Comparison of ENCODE assay signal across 9 cellular contexts in genomic region chr15:51874751-51875644, GRCh38. TPM values are rescaled to one million over a fixed set of nuclear protein-coding genes. Genes with fewer than 3 reads are reported as not detected.
DNase-seq lines count a peak whose midpoint lies in the region; ATAC-seq and TF ChIP-seq lines count a peak whose summit lies in the region.
"Had no signal": no experiment of that assay in that cellular context is flagged by ENCODE, and none has a peak within 500 bp of the region (broad histone marks: within the 10 kb centered on the region; RNA-seq: fewer than 3 reads in every experiment).

No MANE protein-coding gene starts in this region.

- TSS peak; percentile 84 for BruUV-seq in PC-9 (replicated peaks; lab: Mats Ljungman, UMichigan)

- H3K4me1 Mint-ChIP-seq in CD8-positive, alpha-beta memory T cell = peaks cover 20 to 37% (median 35%) of the 10 kb centered on the region in 3 donors
- H3K4me1 Mint-ChIP-seq in nephron progenitor cell = no peaks in the 10 kb centered on the region

- TF ChIP-seq CTCF in PC-9 (conservative IDR thresholded peaks at IDR 0.05) (no peak), nephron progenitor cell (IDR thresholded peaks at IDR 0.05) (no peak)

- H3K27me3 ChIP-seq in CD8-positive, alpha-beta memory T cell (ENCODE audit: insufficient read depth, low read length, poor library complexity, severe bottlenecking) = no peaks in the 10 kb centered on the region
- H3K27me3 ChIP-seq in PC-9 (ENCODE audit: insufficient read depth, low read depth) = no peaks in the 10 kb centered on the region
- H3K27me3 ChIP-seq: cardiac muscle cell had no signal

- ATAC-seq in esophagus mucosa (peak; percentile 97), HG02870 (IDR thresholded peaks at IDR 0.05; ENCODE audit: unreplicated experiment) (no peak), GM19455 (IDR thresholded peaks at IDR 0.05; ENCODE audit: unreplicated experiment) (no peak)

- intact Hi-C loops in PC-9 (cut with micrococcal nuclease; ENCODE audit: unreplicated experiment) = loop anchor here (1.0 kb wide), 4 partner anchors 29 to 88 kb away; no protein-coding TSS in a partner anchor

- CTCF ChIA-PET in CD8-positive, alpha-beta memory T cell (lab: Charles Lee) = no interaction called here
- CTCF ChIA-PET in PC-9 (lab: Charles Lee) = interaction anchor here (0.5 kb wide), 1 partner anchor 39 kb away, joined by 3 read pairs; no protein-coding TSS in a partner anchor

- peaks cover 0 to 66% (median 23%) of the 10 kb centered on the region in 3 donors for H3K36me3 Mint-ChIP-seq in CD8-positive, alpha-beta memory T cell
- H3K36me3 Mint-ChIP-seq in nephron progenitor cell (ENCODE audit: low read depth) = peaks cover 40% of the 10 kb centered on the region

- no peak overlapping the region for H3K27ac ChIP-seq in CD8-positive, alpha-beta memory T cell (ENCODE audit: low read depth, low read length)
- peak overlapping the region; percentile 100 for H3K27ac ChIP-seq in PC-9
- H3K27ac ChIP-seq: cardiac muscle cell had no signal

- no peaks in the 10 kb centered on the region for H4K20me1 ChIP-seq in PC-9 (ENCODE audit: insufficient read depth)

- POLR2A ChIA-PET in CD8-positive, alpha-beta memory T cell (lab: Charles Lee) = no interaction called here
- POLR2A ChIA-PET in PC-9 (lab: Charles Lee; ENCODE audit: unreplicated experiment) = interaction anchor here (0.6 kb wide), 1 partner anchor 222 kb away, joined by 3 read pairs; no protein-coding TSS in a partner anchor

- peaks cover 0 to 2% of the 10 kb centered on the region in 2 donors for H3K27me3 Mint-ChIP-seq in CD8-positive, alpha-beta memory T cell
- no peaks in the 10 kb centered on the region for H3K27me3 Mint-ChIP-seq in nephron progenitor cell (ENCODE audit: low read depth, poor library complexity)

- no peak overlapping the region for H3K4me3 Mint-ChIP-seq in CD8-positive, alpha-beta memory T cell
- no peak overlapping the region for H3K4me3 Mint-ChIP-seq in nephron progenitor cell

- H3K9me2 ChIP-seq in PC-9 (ENCODE audit: insufficient read depth) = no peaks in the 10 kb centered on the region

- peaks cover 51% of the 10 kb centered on the region for H3F3A ChIP-seq in PC-9 (ENCODE audit: insufficient read depth, low read depth)

- H3K36me3 ChIP-seq in CD8-positive, alpha-beta memory T cell (ENCODE audit: insufficient read depth, low read length) = peaks cover 11% of the 10 kb centered on the region
- peaks cover 22% of the 10 kb centered on the region for H3K36me3 ChIP-seq in PC-9 (ENCODE audit: low read depth)

- DNase-seq in CD8-positive, alpha-beta memory T cell = no peak
- DNase-seq in PC-9 = peak; percentile 83 to 96
- no peak for DNase-seq in nephron progenitor cell
- no peak for DNase-seq in middle frontal gyrus (ENCODE audit: extremely low spot score, low spot score)
- DNase-seq in cerebellum (ENCODE audit: low spot score) = no peak

- no peak overlapping the region for H2AFZ ChIP-seq in PC-9

- H3K4me2 ChIP-seq in PC-9 = peak overlapping the region; percentile 78

- no peaks in the 10 kb centered on the region for H3K9me3 ChIP-seq in CD8-positive, alpha-beta memory T cell (ENCODE audit: low read length)
- H3K9me3 ChIP-seq in PC-9 (ENCODE audit: insufficient read depth, low read depth) = no peaks in the 10 kb centered on the region

- peaks cover 69% of the 10 kb centered on the region for H3K79me2 ChIP-seq in PC-9 (ENCODE audit: low read depth)

- no peaks in the 10 kb centered on the region for H3K4me1 ChIP-seq in CD8-positive, alpha-beta memory T cell (ENCODE audit: insufficient read depth, low read length)
- peaks cover 60% of the 10 kb centered on the region for H3K4me1 ChIP-seq in PC-9 (replicated peaks; ENCODE audit: insufficient read depth)

- H3K9me3 Mint-ChIP-seq in CD8-positive, alpha-beta memory T cell = no peaks in the 10 kb centered on the region
- no peaks in the 10 kb centered on the region for H3K9me3 Mint-ChIP-seq in nephron progenitor cell

- H3K4me3 ChIP-seq in CD8-positive, alpha-beta memory T cell (ENCODE audit: low read length) = no peak overlapping the region
- peak overlapping the region; percentile 34; the same call in 1 of the 2 replicates for H3K4me3 ChIP-seq in PC-9
- H3K4me3 ChIP-seq: cardiac muscle cell had no signal

- H3K27ac Mint-ChIP-seq in CD8-positive, alpha-beta memory T cell = peak overlapping the region in 5 of 8 donors; percentile 7 to 56 (median 35)
- peak overlapping the region; percentile 38 for H3K27ac Mint-ChIP-seq in nephron progenitor cell

RNA-seq across cellular contexts. Expression of gene TMOD3, which starts 45.5 kb away (rescaled TPM):
- total RNA-seq in CD8-positive, alpha-beta memory T cell = 10 to 100 TPM; 52.6 to 54.0 TPM
- 34.0 TPM for polyA plus RNA-seq in CD8-positive, alpha-beta memory T cell
- total RNA-seq in PC-9 (2021) (94.9 and 125 TPM in 2 replicates), esophagus mucosa (83.5 TPM), cerebellum (33.5 TPM)

Comparison
In these comparisons a context has a peak if more than half of its experiments do, and no peak if none do; other contexts are left out.
1. DNase-seq: peak in PC-9 (2 of 2); none in CD8-positive, alpha-beta memory T cell (0 of 5), nephron progenitor cell (single experiment), middle frontal gyrus (single experiment) and cerebellum (single experiment).